16 cellular contexts compared by ENCODE assay signal in the genomic region with DNA sequence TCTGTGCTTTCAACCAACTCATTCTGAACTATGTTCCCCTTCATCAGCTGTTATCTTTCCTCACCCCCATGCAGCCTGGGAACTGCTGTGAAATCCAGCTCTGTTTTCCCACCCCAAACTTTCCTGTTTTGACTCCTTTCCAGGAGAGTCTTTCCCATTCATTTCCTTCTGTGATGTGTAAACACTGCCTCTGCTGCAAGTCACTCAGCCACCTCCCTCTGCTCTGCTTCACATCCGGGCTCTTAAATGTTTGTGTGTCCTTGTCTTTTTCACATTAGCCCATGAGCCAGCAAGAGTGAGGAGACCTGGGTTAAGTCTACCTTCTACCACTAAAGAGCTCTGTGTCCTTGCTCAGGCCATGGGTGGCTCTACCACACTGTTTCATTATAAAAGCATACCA.
DNase-seq lines count a peak whose midpoint lies in the region; ATAC-seq and TF ChIP-seq lines count a peak whose summit lies in the region.
"Had no signal": no experiment of that assay in that cellular context is flagged by ENCODE, and none has a peak within 500 bp of the region (broad histone marks: within the 10 kb centered on the region; RNA-seq: fewer than 3 reads in every experiment).

No MANE protein-coding gene starts in this region.

- DNase-seq in ELF-1 (ENCODE audit: low read depth, low spot score): peak; percentile 37
- DNase-seq in NCI-H2029 (lab: John Stamatoyannopoulos, UW): peak; percentile 35
- peak; percentile 88 for DNase-seq in NCI-H69 (lab: John Stamatoyannopoulos, UW)
- DNase-seq in endothelial cell (ENCODE audit: low spot score): no peak
- DNase-seq in C1 segment of cervical spinal cord (lab: John Stamatoyannopoulos, UW): no peak
- no peak for DNase-seq in psoas muscle
- DNase-seq in CD14-positive monocyte (ENCODE audit: low spot score): no peak
- DNase-seq in retina: no peak
- DNase-seq: DMS53; NCI-H1694 treated with DMSO at 0.1 percent for 48 hours; NCI-H2227 treated with DMSO at 0.1 percent for 48 hours; NK-92 treated with Interleukin-12 subunit alpha and Interleukin-12 subunit beta, amount 100 ng/mL, for 24 hours; OCI-M1; T-helper 9 cell had no signal

- H3K27me3 Mint-ChIP-seq in endothelial cell (ENCODE audit: unreplicated experiment) (no peaks in the 10 kb centered on the region), CD14-positive monocyte (ENCODE audit: low read depth in 3 of 3) (peaks cover 0 to 1% (median 0%) of the 10 kb centered on the region in 3 donors)

- H3K4me3 Mint-ChIP-seq in endothelial cell (ENCODE audit: unreplicated experiment): peak overlapping the region; percentile 40
- H3K4me3 Mint-ChIP-seq in CD14-positive monocyte: no peak overlapping the region

- no peak for ATAC-seq in psoas muscle

- no peak overlapping the region for H3K4me3 ChIP-seq in psoas muscle
- H3K4me3 ChIP-seq: SJSA1 had no signal

- TF ChIP-seq CTCF in endothelial cell (IDR thresholded peaks at IDR 0.05; ENCODE audit: unreplicated experiment) (no peak), psoas muscle (IDR thresholded peaks at IDR 0.05) (no peak), CD14-positive monocyte (IDR thresholded peaks at IDR 0.05) (no peak)

- no peak overlapping the region for H3K27ac ChIP-seq in psoas muscle
- H3K27ac ChIP-seq: RWPE1, SJSA1 had no signal

- H3K36me3 Mint-ChIP-seq in endothelial cell (ENCODE audit: low read depth, unreplicated experiment) (no peaks in the 10 kb centered on the region), CD14-positive monocyte (no peaks in the 10 kb centered on the region)

- WGBS in psoas muscle, 3 donors: 9 to 21% (median 14%) methylated on average over 1 of the region's 1 CpG

- intact Hi-C loops in psoas muscle (cut with DNase I) (no loop called here), CD14-positive monocyte (cut with micrococcal nuclease) (no loop called here)

- H3K27me3 ChIP-seq in psoas muscle (ENCODE audit: insufficient read depth in 3 of 3, low read length in 2 of 3): peaks cover 0 to 2% (median 0%) of the 10 kb centered on the region in 3 donors
- H3K27me3 ChIP-seq: SJSA1 had no signal

- peaks cover 27% of the 10 kb centered on the region for H3K4me1 Mint-ChIP-seq in endothelial cell (ENCODE audit: unreplicated experiment)
- H3K4me1 Mint-ChIP-seq in CD14-positive monocyte: no peaks in the 10 kb centered on the region

- H3K27ac Mint-ChIP-seq in endothelial cell (ENCODE audit: unreplicated experiment) (peak overlapping the region; percentile 78), CD14-positive monocyte (no peak overlapping the region)

- no peaks in the 10 kb centered on the region for H3K9me3 ChIP-seq in psoas muscle
- H3K9me3 ChIP-seq: SJSA1 had no signal

- no peaks in the 10 kb centered on the region for H3K4me1 ChIP-seq in psoas muscle
- H3K4me1 ChIP-seq: SJSA1 had no signal

- H3K36me3 ChIP-seq in psoas muscle (ENCODE audit: insufficient read depth in 1 of 2, low read depth in 1 of 2): no peaks in the 10 kb centered on the region
- H3K36me3 ChIP-seq: SJSA1 had no signal

- H3K9me3 Mint-ChIP-seq in endothelial cell (ENCODE audit: unreplicated experiment): no peaks in the 10 kb centered on the region
- peaks cover 0 to 16% (median 2%) of the 10 kb centered on the region in 7 donors for H3K9me3 Mint-ChIP-seq in CD14-positive monocyte

Comparison
In these comparisons a context has a peak if more than half of its experiments do, and no peak if none do; other contexts are left out.
1. DNase-seq: peak in ELF-1 (single experiment), NCI-H2029 (single experiment) and NCI-H69 (single experiment); none in endothelial cell (single experiment), C1 segment of cervical spinal cord (0 of 14), psoas muscle (0 of 2), CD14-positive monocyte (single experiment) and retina (single experiment).